ENCODE assay signal across 1 cellular context in the genomic region with DNA sequence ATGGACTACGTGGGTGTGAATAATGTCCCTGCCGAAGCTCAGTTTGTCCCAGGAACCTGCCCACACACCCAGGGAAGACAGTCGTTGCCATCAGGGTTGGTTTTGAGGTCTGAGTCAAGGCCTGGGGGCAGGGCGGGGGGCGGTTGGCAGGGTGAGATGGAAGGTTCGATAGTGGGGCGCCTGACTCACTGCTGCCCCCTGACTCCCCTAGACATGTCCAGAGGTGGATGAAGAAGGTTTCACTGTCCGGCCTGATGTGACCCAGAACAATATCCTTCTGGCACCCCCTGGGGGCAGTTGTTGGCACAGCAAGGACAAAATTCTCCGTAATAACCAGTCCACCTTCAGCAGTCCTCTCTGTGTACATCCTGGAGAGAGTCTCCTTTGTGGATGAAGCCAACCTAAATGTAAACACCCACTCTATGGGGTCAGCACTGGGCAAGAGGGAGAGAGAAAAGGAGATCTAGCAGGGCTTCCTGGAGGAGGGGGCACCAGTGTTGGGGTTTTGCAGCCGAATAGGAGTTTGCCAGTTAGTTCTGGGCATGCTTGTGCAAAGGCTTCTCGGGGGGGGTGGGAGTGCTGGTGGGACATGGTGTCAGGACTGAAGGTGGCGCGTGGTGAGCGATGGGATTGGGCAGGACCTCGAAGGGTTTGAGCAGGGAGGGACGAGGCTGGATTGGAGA.
TF ChIP-seq lines count a peak whose summit lies in the region.

No MANE protein-coding gene starts in this region.

TF ChIP-seq in GM12891, 5 proteins besides CTCF, POLR2A, EP300 and RAD21:
- TF ChIP-seq TAF1 (IDR thresholded peaks at IDR 0.05; ENCODE audit: low read depth, low read length): no peak
- no peak for TF ChIP-seq SPI1 (IDR thresholded peaks at IDR 0.05; ENCODE audit: low read depth, low read length)
- no peak for TF ChIP-seq PAX5 (IDR thresholded peaks at IDR 0.05; ENCODE audit: insufficient read depth, low read length, severe bottlenecking)
- TF ChIP-seq POLR2AphosphoS5 (IDR thresholded peaks at IDR 0.05; ENCODE audit: low read depth, low read length): no peak
- no peak for TF ChIP-seq POU2F2 (IDR thresholded peaks at IDR 0.05; ENCODE audit: low read depth, low read length)
